ENCODE assay signal across 2 cellular contexts in genomic region chr1:19533626-19534025, GRCh38.
TF ChIP-seq lines count a peak whose summit lies in the region.

No MANE protein-coding gene starts in this region.

TF ChIP-seq in PFSK-1, 5 proteins besides CTCF, POLR2A, EP300 and RAD21 (continued from another document):
- peak; percentile 39; the same call in 1 of the 2 replicates for TF ChIP-seq SIN3A (IDR thresholded peaks at IDR 0.05; ENCODE audit: borderline replicate concordance, insufficient read depth, low read length)
- TF ChIP-seq TAF1 (IDR thresholded peaks at IDR 0.05; ENCODE audit: borderline replicate concordance, insufficient read depth, low read length): no peak

TF ChIP-seq in H1, 55 proteins besides CTCF, POLR2A, EP300 and RAD21 (continued from another document):
- TF ChIP-seq RNF2 (IDR thresholded peaks at IDR 0.05; ENCODE audit: borderline replicate concordance, low read depth, low read length, missing control alignments, poor library complexity, severe bottlenecking): no peak
- TF ChIP-seq POLR2AphosphoS5 (IDR thresholded peaks at IDR 0.05; ENCODE audit: low read depth, low read length): no peak
TF ChIP-seq in H1: peak in this region for 0.
